8 cellular contexts compared by ENCODE assay signal in the genomic region with DNA sequence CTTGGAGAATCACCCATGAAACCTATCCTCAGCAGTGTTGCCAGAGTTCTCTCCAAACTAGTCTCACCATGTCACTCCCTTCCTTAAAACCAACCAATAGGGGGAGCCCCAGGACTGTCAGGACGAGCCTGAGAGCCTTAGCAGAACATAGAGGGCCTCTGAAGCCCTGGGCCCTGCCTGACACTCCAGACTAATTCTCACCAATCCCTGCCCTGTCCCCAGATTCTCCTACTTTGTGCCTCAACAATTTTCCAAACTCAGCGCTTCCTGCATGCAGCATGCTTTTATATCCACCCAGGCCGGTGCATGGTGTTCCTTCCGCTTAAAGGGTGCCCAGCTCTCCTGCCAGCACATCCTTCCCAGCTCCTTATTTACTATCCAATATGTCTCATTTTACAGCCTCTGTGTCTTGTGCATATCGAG. TPM values are rescaled to one million over a fixed set of nuclear protein-coding genes. Genes with fewer than 3 reads are reported as not detected.
DNase-seq lines count a peak whose midpoint lies in the region; ATAC-seq and TF ChIP-seq lines count a peak whose summit lies in the region.

No MANE protein-coding gene starts in this region.

- H3K9me3 Mint-ChIP-seq in H9: no peaks in the 10 kb centered on the region
- no peaks in the 10 kb centered on the region for H3K9me3 Mint-ChIP-seq in activated T-helper 17 cell treated with anti-CD3 and anti-CD28 coated beads, Interleukin-2, amount 50 U/mL, for 72 hours

- H2BK12ac ChIP-seq in H9 (ENCODE audit: insufficient read length, low read depth, low read length): no peak overlapping the region

- no peaks in the 10 kb centered on the region for H3K9me2 ChIP-seq in SU-DHL-6 (replicated peaks; ENCODE audit: insufficient read depth, low read length)

- no peaks in the 10 kb centered on the region for H3K79me1 ChIP-seq in H9 (ENCODE audit: insufficient read depth, low read depth, low read length, poor library complexity, severe bottlenecking)

- H3K4me1 ChIP-seq in H9 (ENCODE audit: insufficient read depth, low read length): no peaks in the 10 kb centered on the region

- H2BK5ac ChIP-seq in H9 (ENCODE audit: insufficient read length, low read length): no peak overlapping the region

- no peak overlapping the region for H3K4me2 ChIP-seq in H9 (ENCODE audit: insufficient read depth, insufficient read length, low read length)
- no peak overlapping the region for H3K4me2 ChIP-seq in SU-DHL-6 (ENCODE audit: low read depth, low read length, poor library complexity, severe bottlenecking)

- no peak overlapping the region for H3K4me3 Mint-ChIP-seq in H9
- H3K4me3 Mint-ChIP-seq in activated T-helper 17 cell treated with anti-CD3 and anti-CD28 coated beads, Interleukin-2, amount 50 U/mL, for 72 hours: no peak overlapping the region

- H3K9me3 ChIP-seq in H9 (ENCODE audit: control insufficient read depth, low read depth, low read length) (no peaks in the 10 kb centered on the region), SU-DHL-6 (ENCODE audit: insufficient read depth, low read length) (no peaks in the 10 kb centered on the region)

- H3F3A ChIP-seq in SU-DHL-6 (ENCODE audit: insufficient read depth): no peaks in the 10 kb centered on the region

- H3K79me2 ChIP-seq in H9 (ENCODE audit: insufficient read depth, low read length) (no peaks in the 10 kb centered on the region), SU-DHL-6 (ENCODE audit: insufficient read depth, low read length) (no peaks in the 10 kb centered on the region)

- no peak overlapping the region for H3K18ac ChIP-seq in H9 (ENCODE audit: insufficient read length, low read depth, low read length)

- no peak overlapping the region for H4K91ac ChIP-seq in H9 (ENCODE audit: insufficient read length, low read depth, low read length)

- peak; percentile 86 for TF ChIP-seq CTCF in H9 (conservative IDR thresholded peaks at IDR 0.05)
- peak; percentile 19 for TF ChIP-seq CTCF in SU-DHL-6 (IDR thresholded peaks at IDR 0.05; ENCODE audit: insufficient read depth, low read length, poor library complexity, severe bottlenecking)

- DNase-seq in GM04504 (ENCODE audit: low read depth): peak; percentile 12
- peak; percentile 81 for DNase-seq in H9
- peak; percentile 59 to 88 (median 62) for DNase-seq in NCI-H1417 (lab: John Stamatoyannopoulos, UW)
- DNase-seq in fibroblast of the conjunctiva (ENCODE audit: low read depth): peak; percentile 43
- peak; percentile 40 for DNase-seq in occipital lobe (lab: John Stamatoyannopoulos, UW)

- H2BK120ac ChIP-seq in H9 (ENCODE audit: low read depth, low read length, poor library complexity, severe bottlenecking): no peak overlapping the region

- no peak overlapping the region for H3K4ac ChIP-seq in H9 (ENCODE audit: low read depth, low read length)

- H3K4me1 Mint-ChIP-seq in H9: peaks cover 6 to 18% of the 10 kb centered on the region in 2 experiments
- no peaks in the 10 kb centered on the region for H3K4me1 Mint-ChIP-seq in activated T-helper 17 cell treated with anti-CD3 and anti-CD28 coated beads, Interleukin-2, amount 50 U/mL, for 72 hours

- no peaks in the 10 kb centered on the region for H3K36me3 ChIP-seq in SU-DHL-6 (ENCODE audit: low read length)

- no peak overlapping the region for H4K8ac ChIP-seq in H9 (replicated peaks; ENCODE audit: insufficient read length, low read depth, low read length)

- no peak overlapping the region for H2AFZ ChIP-seq in H9 (ENCODE audit: low read length)
- no peak overlapping the region for H2AFZ ChIP-seq in SU-DHL-6 (ENCODE audit: low read depth, low read length, severe bottlenecking)

- H3K14ac ChIP-seq in H9 (ENCODE audit: insufficient read depth, low read length): no peak overlapping the region

- no peak overlapping the region for H3K56ac ChIP-seq in H9 (ENCODE audit: insufficient read length, low read depth, low read length)

- no peaks in the 10 kb centered on the region for H3K23me2 ChIP-seq in H9 (ENCODE audit: insufficient read length, low read depth, low read length, poor library complexity, severe bottlenecking)

- no peak overlapping the region for H2AK5ac ChIP-seq in H9 (ENCODE audit: insufficient read length, low read length)

- H3K27ac ChIP-seq in H9 (ENCODE audit: insufficient read length, low read depth, low read length): no peak overlapping the region
- H3K27ac ChIP-seq in SU-DHL-6 (ENCODE audit: low read depth, low read length): no peak overlapping the region

- H3K4me3 ChIP-seq in SU-DHL-6 (ENCODE audit: insufficient read depth, low read length, poor library complexity, severe bottlenecking): no peak overlapping the region

- WGBS in H9 (ENCODE audit: extremely low coverage, insufficient read length, low lambda C conversion rate): no CpG with 5 or more reads among the region's 5 CpGs

- H3K36me3 Mint-ChIP-seq in H9 (ENCODE audit: insufficient read depth in 1 of 3, low read depth in 3 of 3): no peaks in the 10 kb centered on the region
- no peaks in the 10 kb centered on the region for H3K36me3 Mint-ChIP-seq in activated T-helper 17 cell treated with anti-CD3 and anti-CD28 coated beads, Interleukin-2, amount 50 U/mL, for 72 hours (ENCODE audit: low read depth)

- no peak overlapping the region for H3T11ph ChIP-seq in H9 (ENCODE audit: low read length)

- no peak overlapping the region for H3K23ac ChIP-seq in H9 (ENCODE audit: insufficient read length, low read depth, low read length)

- H4K20me1 ChIP-seq in H9 (ENCODE audit: control insufficient read depth, insufficient read depth, insufficient read length) (no peaks in the 10 kb centered on the region), SU-DHL-6 (ENCODE audit: low read depth, low read length) (no peaks in the 10 kb centered on the region)

- H4K5ac ChIP-seq in H9 (ENCODE audit: insufficient read length, low read depth, low read length): no peak overlapping the region

- no peak overlapping the region for H3K9ac ChIP-seq in H9 (ENCODE audit: extremely low read depth, insufficient read length, low read length)
- H3K9ac ChIP-seq in SU-DHL-6 (ENCODE audit: low read length): no peak overlapping the region

- H3K27me3 ChIP-seq in H9 (ENCODE audit: insufficient read depth, low read length) (no peaks in the 10 kb centered on the region), SU-DHL-6 (ENCODE audit: low read length) (no peaks in the 10 kb centered on the region)

- H3K27ac Mint-ChIP-seq in H9: peak overlapping the region in 1 of 3 experiments; percentile 3; a peak in 1 of 7 replicates
- no peak overlapping the region for H3K27ac Mint-ChIP-seq in activated T-helper 17 cell treated with anti-CD3 and anti-CD28 coated beads, Interleukin-2, amount 50 U/mL, for 72 hours

- no peaks in the 10 kb centered on the region for H3K27me3 Mint-ChIP-seq in H9 (ENCODE audit: low read depth)
- peaks cover 4% of the 10 kb centered on the region for H3K27me3 Mint-ChIP-seq in activated T-helper 17 cell treated with anti-CD3 and anti-CD28 coated beads, Interleukin-2, amount 50 U/mL, for 72 hours

- ATAC-seq in activated T-helper 17 cell treated with anti-CD3 and anti-CD28 coated beads, Interleukin-2, amount 50 U/mL, for 72 hours (replicated peaks): no peak
- no peak for ATAC-seq in HG02571 (IDR thresholded peaks at IDR 0.05; ENCODE audit: unreplicated experiment)

- no peak overlapping the region for H2BK20ac ChIP-seq in H9 (ENCODE audit: low read depth, low read length, poor library complexity, severe bottlenecking)

- H2BK15ac ChIP-seq in H9 (ENCODE audit: low read depth, low read length): no peak overlapping the region

RNA-seq across cellular contexts. Expression of a gene that starts 42.7 kb away (rescaled TPM):
- total RNA-seq in H9 (2021) (not detected in 2 replicates), occipital lobe (not detected)
- total RNA-seq in activated T-helper 17 cell treated with anti-CD3 and anti-CD28 coated beads, Interleukin-2, amount 50 U/mL, for 72 hours: not detected

Comparison
In these comparisons a context has a peak if more than half of its experiments do, and no peak if none do; other contexts are left out.
1. DNase-seq: peak in every context shown above with its lines; median percentile 81 in H9; 62 in NCI-H1417; 43 in fibroblast of the conjunctiva; 40 in occipital lobe; 12 in GM04504.